12 cellular contexts compared by ENCODE assay signal in genomic region chr4:25029479-25030282, GRCh38. TPM values are rescaled to one million over a fixed set of nuclear protein-coding genes. Genes with fewer than 3 reads are reported as not detected.
DNase-seq lines count a peak whose midpoint lies in the region; ATAC-seq and TF ChIP-seq lines count a peak whose summit lies in the region.
"Had no signal": no experiment of that assay in that cellular context is flagged by ENCODE, and none has a peak within 500 bp of the region (broad histone marks: within the 10 kb centered on the region; RNA-seq: fewer than 3 reads in every experiment).

No MANE protein-coding gene starts in this region.

- DNase-seq in esophagus muscularis mucosa (ENCODE audit: extremely low spot score) = no peak
- peak in 1 of 5 donors; percentile 17 for DNase-seq in ovary
- DNase-seq in pons (ENCODE audit: low spot score) = no peak
- DNase-seq in RWPE1 (ENCODE audit: low spot score) = no peak
- no peak for DNase-seq in foreskin melanocyte
- DNase-seq: activated gamma-delta T cell, EL, foreskin fibroblast had no signal

- H3K4me2 ChIP-seq in BLaER1 treated with 17β-estradiol and CSF1 and Interleukin-3, amounts not matched to agents 10 nM and 100 nM = peak overlapping the region; percentile 55 to 88 (median 71); a peak in 21 of 22 replicates

- no peak for ATAC-seq in HG02763 (IDR thresholded peaks at IDR 0.05; ENCODE audit: unreplicated experiment)

- peaks cover 0 to 5% (median 0%) of the 10 kb centered on the region in 11 experiments; a peak in 1 of 22 replicates for H4K20me1 ChIP-seq in BLaER1 treated with 17β-estradiol and CSF1 and Interleukin-3, amounts not matched to agents 10 nM and 100 nM

- CTCF ChIA-PET in RWPE1 (lab: Yijun Ruan, JAX) = interaction anchor here (0.6 kb wide), 1 partner anchor 98 kb away, joined by 3 read pairs; no protein-coding TSS in a partner anchor

- 42% methylated on average over 20 of the region's 20 CpGs for WGBS in HUES64
- WGBS in esophagus muscularis mucosa = 30% methylated on average over 18 of the region's 20 CpGs
- 35 to 47% (median 38%) methylated on average over 20 of the region's 20 CpGs for WGBS in ovary, 3 donors

- peak overlapping the region; percentile 40 to 66 (median 49); a peak in 19 of 20 replicates for H3K4me3 ChIP-seq in BLaER1 treated with 17β-estradiol and CSF1 and Interleukin-3, amounts not matched to agents 10 nM and 100 nM
- peak overlapping the region; percentile 53 for H3K4me3 ChIP-seq in HUES64 (ENCODE audit: low read length)
- H3K4me3 ChIP-seq in esophagus muscularis mucosa = peak overlapping the region; percentile 68 to 74 (median 70)
- H3K4me3 ChIP-seq in ovary = peak overlapping the region; percentile 50
- H3K4me3 ChIP-seq: SJSA1 had no signal

- no peak for TF ChIP-seq POLR2A in esophagus muscularis mucosa (IDR thresholded peaks at IDR 0.05; ENCODE audit: low read depth)
- no peak for TF ChIP-seq POLR2A in ovary (IDR thresholded peaks at IDR 0.05)

- H3K4me1 ChIP-seq in BLaER1 treated with 17β-estradiol and CSF1 and Interleukin-3, amounts not matched to agents 10 nM and 100 nM = peaks cover 0 to 15% (median 10%) of the 10 kb centered on the region in 10 experiments; a peak in 10 of 20 replicates
- H3K4me1 ChIP-seq in HUES64 (ENCODE audit: insufficient read depth, low read length) (peaks cover 21% of the 10 kb centered on the region), esophagus muscularis mucosa (peaks cover 13 to 44% (median 33%) of the 10 kb centered on the region in 4 donors), ovary (ENCODE audit: insufficient read depth) (peaks cover 4% of the 10 kb centered on the region)
- H3K4me1 ChIP-seq: SJSA1 had no signal

- no peaks in the 10 kb centered on the region for H3K36me3 ChIP-seq in BLaER1 treated with 17β-estradiol and CSF1 and Interleukin-3, amounts not matched to agents 10 nM and 100 nM
- peaks cover 6% of the 10 kb centered on the region; the same call in 1 of the 2 replicates for H3K36me3 ChIP-seq in HUES64 (ENCODE audit: insufficient read depth, low read length)
- H3K36me3 ChIP-seq in esophagus muscularis mucosa = peaks cover 0 to 14% (median under 1%) of the 10 kb centered on the region in 4 donors
- no peaks in the 10 kb centered on the region for H3K36me3 ChIP-seq in ovary
- H3K36me3 ChIP-seq: SJSA1 had no signal

- TF ChIP-seq EP300 in esophagus muscularis mucosa (IDR thresholded peaks at IDR 0.05) (no peak), ovary (IDR thresholded peaks at IDR 0.05) (no peak)

- POLR2A ChIA-PET in RWPE1 (lab: Yijun Ruan, JAX; ENCODE audit: low non-redundant PET) = no interaction called here

- H3K27ac ChIP-seq in BLaER1 treated with 17β-estradiol and CSF1 and Interleukin-3, amounts not matched to agents 10 nM and 100 nM = no peak overlapping the region
- H3K27ac ChIP-seq in HUES64 (ENCODE audit: low read depth, low read length) = no peak overlapping the region
- H3K27ac ChIP-seq in esophagus muscularis mucosa (replicated peaks in 1 of 4) = peak overlapping the region; percentile 52 to 86 (median 84)
- no peak overlapping the region for H3K27ac ChIP-seq in ovary
- H3K27ac ChIP-seq in RWPE1 = no peak overlapping the region
- H3K27ac ChIP-seq: SJSA1 had no signal

- intact Hi-C loops in esophagus muscularis mucosa (cut with DNase I) (loop anchor here (5.0 to 10.0 kb wide), 2 partner anchors 52 to 545 kb away; no protein-coding TSS in a partner anchor), ovary (cut with DNase I) (no loop called here)

- TF ChIP-seq CTCF in esophagus muscularis mucosa (IDR thresholded peaks at IDR 0.05) (no peak), ovary (IDR thresholded peaks at IDR 0.05) (no peak), RWPE1 (conservative IDR thresholded peaks at IDR 0.05; ENCODE audit: low read depth) (no peak)

- no peak overlapping the region for H3K9ac ChIP-seq in BLaER1 treated with 17β-estradiol and CSF1 and Interleukin-3, amounts not matched to agents 10 nM and 100 nM
- no peak overlapping the region for H3K9ac ChIP-seq in HUES64 (ENCODE audit: low read depth, low read length)

- peaks cover 5 to 11% (median 9%) of the 10 kb centered on the region in 11 experiments; a peak in 20 of 22 replicates for H3K9me3 ChIP-seq in BLaER1 treated with 17β-estradiol and CSF1 and Interleukin-3, amounts not matched to agents 10 nM and 100 nM (replicated peaks in 1 of 11)
- no peaks in the 10 kb centered on the region for H3K9me3 ChIP-seq in HUES64 (ENCODE audit: insufficient read depth, low read depth, low read length)
- H3K9me3 ChIP-seq in esophagus muscularis mucosa = no peaks in the 10 kb centered on the region
- no peaks in the 10 kb centered on the region for H3K9me3 ChIP-seq in ovary
- H3K9me3 ChIP-seq: SJSA1 had no signal

- H3K27me3 ChIP-seq in BLaER1 treated with 17β-estradiol and CSF1 and Interleukin-3, amounts not matched to agents 10 nM and 100 nM = peaks cover 36 to 49% (median 44%) of the 10 kb centered on the region in 11 experiments
- peaks cover 50% of the 10 kb centered on the region for H3K27me3 ChIP-seq in HUES64 (ENCODE audit: insufficient read depth, low read length)
- no peaks in the 10 kb centered on the region for H3K27me3 ChIP-seq in esophagus muscularis mucosa
- no peaks in the 10 kb centered on the region for H3K27me3 ChIP-seq in ovary

RNA-seq across cellular contexts. Expression of gene LGI2, which starts 1.1 kb away (rescaled TPM):
- 2.7 TPM for polyA plus RNA-seq in HUES64 (2013, experiment 1 of 2)
- 2.3 TPM for polyA plus RNA-seq in HUES64 (2013, experiment 2 of 2)
- total RNA-seq in esophagus muscularis mucosa (10 to 100 TPM in 2 of 4 donors, 1 to 10 TPM in 2; 4.6 to 13.7 (median 9.7) TPM), ovary (10 to 100 TPM in 1 of 7 donors, 1 to 10 TPM in 5, under 1 TPM in 1; 0.36 to 17.6 (median 1.9) TPM)
- polyA plus RNA-seq in ovary = 10 to 100 TPM in 1 of 2 donors, 1 to 10 TPM in 1; 1.0 to 19.8 TPM
- total RNA-seq: SJSA1 had no signal

Comparison
In these comparisons a context has a peak if more than half of its experiments do, and no peak if none do; other contexts are left out.
1. H3K27ac ChIP-seq: peak in esophagus muscularis mucosa (4 of 4); none in BLaER1 treated with 17β-estradiol and CSF1 and Interleukin-3, amounts not matched to agents 10 nM and 100 nM (0 of 11), HUES64 (single experiment), ovary (0 of 2) and RWPE1 (single experiment).
2. Peak in every context shown above with its lines, with median percentiles within 50 percentile points of each other: H3K4me3 ChIP-seq.